Comparison of ENCODE assay signal across 21 cellular contexts in genomic region chr20:25675161-25675560, GRCh38.
"Had no signal": no experiment of that assay in that cellular context is flagged by ENCODE, and none has a peak within 500 bp of the region (broad histone marks: within the 10 kb centered on the region; RNA-seq: fewer than 3 reads in every experiment).

No MANE protein-coding gene starts in this region.

- H3K27me3 ChIP-seq: brain microvascular endothelial cell, cardiac muscle cell, MG63 had no signal

- H3K4me3 ChIP-seq: cardiac muscle cell, MG63 had no signal

- H3K9me3 ChIP-seq: MG63 had no signal

- DNase-seq: activated CD4-positive, alpha-beta T cell treated with anti-CD3 and anti-CD28 coated beads for 48 hours; activated CD4-positive, alpha-beta T cell treated with anti-CD3 and anti-CD28 coated beads, Interleukin-2, amount 50 U/mL, for 4 hours; activated CD4-positive, CD25-positive, alpha-beta regulatory T cell treated with anti-CD3 and anti-CD28 coated beads, Interleukin-2, amount 50 U/mL, for 72 hours; activated CD8-positive, alpha-beta memory T cell treated with anti-CD3 and anti-CD28 coated beads, Interleukin-2, amount 10 ng/mL, durations not matched to agents 7 days and 5 days; activated effector memory CD4-positive, alpha-beta T cell treated with anti-CD3 and anti-CD28 coated beads, Interleukin-2, amount 50 U/mL, for 16 hours; activated naive CD4-positive, alpha-beta T cell treated with Interleukin-2 at 50 U/mL for 16 hours; activated T-cell treated with anti-CD3 and anti-CD28 coated beads, Interleukin-2, amount 50 U/mL, for 24 hours; brain microvascular endothelial cell; KG1; MG63; MV-4-11; NCI-H1092 treated with DMSO at 0.1 percent for 48 hours; NCI-H1436; NCI-H1694 treated with DMSO at 0.1 percent for 48 hours; NCI-H2029 treated with DMSO at 0.1 percent for 48 hours; NCI-H510A treated with DMSO at 0.1 percent for 48 hours; NCI-H69; SHP77; T-helper 9 cell had no signal

- H3K27ac ChIP-seq: brain microvascular endothelial cell, cardiac muscle cell had no signal

- ATAC-seq: activated CD8-positive, alpha-beta memory T cell treated with anti-CD3 and anti-CD28 coated beads, Interleukin-2, amount 10 ng/mL, durations not matched to agents 7 days and 5 days; WTC11 had no signal
